Comparison of ENCODE assay signal across 1 cellular context in genomic region chr10:48573045-48573444, GRCh38.
TF ChIP-seq lines count a peak whose summit lies in the region.

No MANE protein-coding gene starts in this region.

TF ChIP-seq in GM12878, 131 proteins besides CTCF, POLR2A, EP300 and RAD21:
- TF ChIP-seq MEF2B (IDR thresholded peaks at IDR 0.05; ENCODE audit: partially characterized antibody, poor library complexity, severe bottlenecking) (peak; percentile 21), RUNX3 (IDR thresholded peaks at IDR 0.05; ENCODE audit: low read length) (peak; percentile 73), PAX5 (IDR thresholded peaks at IDR 0.05; ENCODE audit: borderline replicate concordance, low read depth, low read length) (no peak), ZZZ3 (IDR thresholded peaks at IDR 0.05; ENCODE audit: control insufficient read depth, insufficient read length, low read depth) (no peak)
